ENCODE assay signal across 29 cellular contexts in the genomic region with DNA sequence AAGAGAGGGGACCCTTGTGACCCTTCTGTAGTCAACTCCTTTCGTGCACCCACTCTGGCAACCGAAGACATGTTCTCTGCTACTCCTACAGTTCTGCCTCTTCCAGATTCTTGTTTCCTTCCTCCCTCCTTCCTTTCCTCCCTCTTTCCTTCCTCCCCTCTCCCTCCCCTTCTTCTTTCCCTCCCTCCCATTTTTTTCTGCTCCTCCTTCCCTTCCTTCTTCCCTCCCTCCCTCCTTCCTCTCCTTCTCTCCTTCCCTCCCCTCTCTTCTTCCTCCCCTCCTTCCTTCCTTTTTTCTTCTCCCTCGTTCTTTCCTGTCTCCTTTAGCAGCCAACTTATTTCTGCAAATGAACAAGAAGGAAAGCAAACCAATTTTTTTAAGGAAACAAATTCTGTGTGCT.
"Had no signal": no experiment of that assay in that cellular context is flagged by ENCODE, and none has a peak within 500 bp of the region (broad histone marks: within the 10 kb centered on the region; RNA-seq: fewer than 3 reads in every experiment).

No MANE protein-coding gene starts in this region.

- H3K4me1 ChIP-seq: ascending aorta, breast epithelium, colonic mucosa, esophagus squamous epithelium, gastroesophageal sphincter, heart right ventricle had no signal

- H3K27ac ChIP-seq: ascending aorta, breast epithelium, cardiac muscle cell, colonic mucosa, epithelial cell of prostate, esophagus squamous epithelium, gastroesophageal sphincter, heart right ventricle, WERI-Rb-1 had no signal

- H3K4me3 ChIP-seq: ascending aorta, breast epithelium, cardiac muscle cell, colonic mucosa, esophagus squamous epithelium, gastroesophageal sphincter, heart right ventricle had no signal

- H3K9me3 ChIP-seq: ascending aorta, colonic mucosa, esophagus squamous epithelium had no signal

- ATAC-seq: activated CD4-positive, CD25-positive, alpha-beta regulatory T cell treated with anti-CD3 and anti-CD28 coated beads, Interleukin-2, amount 50 U/mL, for 24 hours; activated CD8-positive, alpha-beta T cell treated with anti-CD3 and anti-CD28 coated beads for 36 hours; activated naive CD4-positive, alpha-beta T cell treated with anti-CD3 and anti-CD28 coated beads, Interleukin-2, amount 50 U/mL, for 72 hours; gastroesophageal sphincter; heart right ventricle; T-helper 17 cell had no signal

- H3K27me3 ChIP-seq: ascending aorta, cardiac muscle cell, colonic mucosa had no signal

- DNase-seq: activated B cell treated with CpG ODN at 0.5 μM for 24 hours; activated CD4-positive, alpha-beta T cell treated with anti-CD3 and anti-CD28 coated beads for 48 hours; activated CD4-positive, alpha-beta T cell treated with anti-CD3 and anti-CD28 coated beads, Interleukin-2, amount 50 U/mL, for 1 hour; activated CD4-positive, alpha-beta T cell treated with anti-CD3 and anti-CD28 coated beads, Interleukin-2, amount 50 U/mL, for 48 hours; activated CD8-positive, alpha-beta memory T cell treated with anti-CD3 and anti-CD28 coated beads for 24 hours; activated CD8-positive, alpha-beta T cell treated with anti-CD3 and anti-CD28 coated beads for 36 hours; activated gamma-delta T cell; activated naive CD4-positive, alpha-beta T cell; activated naive CD4-positive, alpha-beta T cell treated with anti-CD3 and anti-CD28 coated beads, Interleukin-2, amount 10 ng/mL, durations not matched to agents 7 days and 5 days; activated naive CD8-positive, alpha-beta T cell treated with anti-CD3 and anti-CD28 coated beads, Interleukin-2, amount 10 ng/mL, durations not matched to agents 7 days and 5 days; activated T-cell treated with anti-CD3 and anti-CD28 coated beads, Interleukin-2, amount 50 U/mL, for 1 hour; activated T-cell treated with anti-CD3 and anti-CD28 coated beads, Interleukin-2, amount 50 U/mL, for 48 hours; central memory CD4-positive, alpha-beta T cell; cerebellar nuclear complex; colonic mucosa; effector CD8-positive, alpha-beta T cell; esophagus squamous epithelium; foreskin melanocyte; heart right ventricle; T-helper 17 cell; T1000; WERI-Rb-1 had no signal

- H3K36me3 ChIP-seq: ascending aorta, breast epithelium, cardiac muscle cell, colonic mucosa, esophagus squamous epithelium, gastroesophageal sphincter, heart right ventricle, WERI-Rb-1 had no signal
